In genomic region chr11:133134561-133135173, GRCh38 we compare ENCODE assay signal across 8 cellular contexts.
A peak's percentile ranks its signal among the peaks of the same experiment; 100 is the strongest.
DNase-seq lines count a peak whose midpoint lies in the region; ATAC-seq and TF ChIP-seq lines count a peak whose summit lies in the region.

No MANE protein-coding gene starts in this region.

- H3K4me3 ChIP-seq in BJ (ENCODE audit: low read depth, low read length) = no peak overlapping the region

- TF ChIP-seq CTCF in BJ (IDR thresholded peaks at IDR 0.05; ENCODE audit: insufficient read depth, low read depth, low read length) = peak; percentile 69
- peak; percentile 98 for TF ChIP-seq CTCF in VCaP (conservative IDR thresholded peaks at IDR 0.05)

- DNase-seq in BJ (ENCODE audit: low read depth) (no peak), NCI-H1417 treated with DMSO at 0.1 percent for 48 hours (lab: John Stamatoyannopoulos, UW) (peak; percentile 30), epithelial cell of prostate (ENCODE audit: low read depth, low spot score) (peak; percentile 12), naive B cell (peak; percentile 2), ureter (ENCODE audit: low spot score) (peak; percentile 68)

- H3K27me3 Mint-ChIP-seq in naive B cell = peaks cover 0 to 14% (median 8%) of the 10 kb centered on the region in 3 donors

- no peaks in the 10 kb centered on the region for H3K4me1 Mint-ChIP-seq in naive B cell

- peak; percentile 95 for ATAC-seq in GM18505 (IDR thresholded peaks at IDR 0.05; ENCODE audit: unreplicated experiment)
- peak; percentile 89 for ATAC-seq in HG02870 (IDR thresholded peaks at IDR 0.05; ENCODE audit: unreplicated experiment)
- no peak for ATAC-seq in naive B cell (ENCODE audit: low read depth in 2 of 2)

- TF ChIP-seq POLR2A in GM18505 (IDR thresholded peaks at IDR 0.05; ENCODE audit: borderline replicate concordance, extremely low read depth, insufficient read depth, insufficient read length) = no peak

- H3K27me3 ChIP-seq in BJ (ENCODE audit: control insufficient read depth, insufficient read depth, low read length) = no peaks in the 10 kb centered on the region

- peaks cover 0 to 7% (median 3%) of the 10 kb centered on the region in 7 donors for H3K9me3 Mint-ChIP-seq in naive B cell

- CTCF ChIA-PET in BJ (lab: Yijun Ruan, JAX) = interaction anchor here (0.6 to 1.7 kb wide), 4 partner anchors 13 to 50 kb away, joined by 3 read pairs; no protein-coding TSS in a partner anchor

- no peaks in the 10 kb centered on the region for H3K36me3 ChIP-seq in BJ (ENCODE audit: control insufficient read depth, insufficient read depth, low read length)

- H3K27ac Mint-ChIP-seq in naive B cell = peak overlapping the region in 1 of 6 donors; percentile 49

- H3K27ac ChIP-seq in VCaP (no peak overlapping the region), epithelial cell of prostate (no peak overlapping the region)

- H3K36me3 Mint-ChIP-seq in naive B cell = no peaks in the 10 kb centered on the region

- POLR2A ChIA-PET in BJ (lab: Charles Lee) = no interaction called here

- no peak overlapping the region for H3K4me3 Mint-ChIP-seq in naive B cell

Comparison
In these comparisons a context has a peak if more than half of its experiments do, and no peak if none do; other contexts are left out.
1. ATAC-seq: peak in GM18505 (single experiment) and HG02870 (single experiment); none in naive B cell (0 of 2).